In genomic region chr11:65500262-65501004, GRCh38 we compare ENCODE assay signal across 8 cellular contexts. TPM values are rescaled to one million over a fixed set of nuclear protein-coding genes. Genes with fewer than 3 reads are reported as not detected.
A peak's percentile ranks its signal among the peaks of the same experiment; 100 is the strongest.
DNase-seq lines count a peak whose midpoint lies in the region; ATAC-seq, FAIRE-seq and TF ChIP-seq lines count a peak whose summit lies in the region.

No MANE protein-coding gene starts in this region.

- peaks cover 91% of the 10 kb centered on the region for H3K79me2 ChIP-seq in mammary epithelial cell (ENCODE audit: insufficient read depth, low read length)

- no peaks in the 10 kb centered on the region for H3K4me1 ChIP-seq in NT2/D1 (ENCODE audit: insufficient read depth, insufficient read length)
- H3K4me1 ChIP-seq in mammary epithelial cell (ENCODE audit: insufficient read depth, low read length) = peaks cover 37% of the 10 kb centered on the region
- H3K4me1 ChIP-seq in right lobe of liver = peaks cover 0 to 41% (median 4%) of the 10 kb centered on the region in 4 donors
- H3K4me1 ChIP-seq in transverse colon = peaks cover 16 to 33% (median 31%) of the 10 kb centered on the region in 4 donors

- no peak for ATAC-seq in right lobe of liver

- no peak for FAIRE-seq in frontal cortex (lab: Jason Lieb, UNC)

- dilution Hi-C loops in mammary epithelial cell (cut with HindIII; ENCODE audit: low sequenced_read_pairs) = no loop called here

- H3K27me3 ChIP-seq in NT2/D1 (ENCODE audit: insufficient read depth, insufficient read length) (no peaks in the 10 kb centered on the region), mammary epithelial cell (ENCODE audit: insufficient read depth, low read length) (no peaks in the 10 kb centered on the region), right lobe of liver (no peaks in the 10 kb centered on the region), transverse colon (no peaks in the 10 kb centered on the region)

- H3K9me3 ChIP-seq in NT2/D1 (ENCODE audit: insufficient read depth, low read length) (no peaks in the 10 kb centered on the region), mammary epithelial cell (replicated peaks; ENCODE audit: insufficient read depth, low read length) (no peaks in the 10 kb centered on the region), right lobe of liver (no peaks in the 10 kb centered on the region), transverse colon (no peaks in the 10 kb centered on the region)

- TF ChIP-seq EP300 in transverse colon (IDR thresholded peaks at IDR 0.05; ENCODE audit: low read depth) = no peak

- H3K4me2 ChIP-seq in mammary epithelial cell (ENCODE audit: insufficient read depth, low read depth, low read length) = peak overlapping the region; percentile 86

- H2AFZ ChIP-seq in mammary epithelial cell (ENCODE audit: low read depth, low read length) = no peak overlapping the region

- H3K36me3 ChIP-seq in NT2/D1 (ENCODE audit: insufficient read depth, insufficient read length, low read length) = peaks cover 58% of the 10 kb centered on the region
- peaks cover 29% of the 10 kb centered on the region for H3K36me3 ChIP-seq in mammary epithelial cell (ENCODE audit: insufficient read depth, low read length)
- peaks cover 4 to 37% (median 26%) of the 10 kb centered on the region in 4 donors for H3K36me3 ChIP-seq in right lobe of liver
- H3K36me3 ChIP-seq in transverse colon = peaks cover 0 to 49% (median 22%) of the 10 kb centered on the region in 4 donors

- CTCF ChIA-PET in mammary epithelial cell (lab: Charles Lee; ENCODE audit: low non-redundant PET) = interaction anchor here (0.6 kb wide), 1 partner anchor 84 kb away, joined by 3 read pairs; no protein-coding TSS in a partner anchor

- H3K27ac ChIP-seq in mammary epithelial cell (ENCODE audit: insufficient read depth, low read depth, low read length) (peak overlapping the region; percentile 98), right lobe of liver (peak overlapping the region; percentile 99 to 100 (median 100)), transverse colon (peak overlapping the region; percentile 98 to 100 (median 99))

- intact Hi-C loops in mammary epithelial cell (cut with micrococcal nuclease) (no loop called here), right lobe of liver (cut with DNase I) (no loop called here), transverse colon (cut with DNase I; ENCODE audit: low total_unique reads) (no loop called here)

- peak overlapping the region; percentile 95 for H3K9ac ChIP-seq in NT2/D1 (ENCODE audit: insufficient read length, low read depth)
- peak overlapping the region; percentile 100 for H3K9ac ChIP-seq in mammary epithelial cell (ENCODE audit: insufficient read depth, low read length)

- TF ChIP-seq CTCF in mammary epithelial cell (conservative IDR thresholded peaks at IDR 0.05 in 1 of 2, IDR thresholded peaks at IDR 0.05 in 1 of 2; ENCODE audit: extremely low read depth in 1 of 2, insufficient read depth in 1 of 2, low read depth in 1 of 2, low read length in 2 of 2) (no peak), right lobe of liver (IDR thresholded peaks at IDR 0.05) (no peak), transverse colon (IDR thresholded peaks at IDR 0.05) (no peak)

- DNase-seq in SIG-M5 treated with dmso at 0.1 percent for 504 hours (lab: John Stamatoyannopoulos, UW; ENCODE audit: unreplicated experiment) = peak; percentile 62
- DNase-seq in SIG-M5 (lab: John Stamatoyannopoulos, UW) = no peak
- no peak for DNase-seq in NT2/D1 (ENCODE audit: low read depth, low spot score)
- peak; percentile 49 for DNase-seq in mammary epithelial cell
- peak in 1 of 3 donors; percentile 68 for DNase-seq in right lobe of liver
- peak; percentile 44 for DNase-seq in transverse colon
- no peak for DNase-seq in HK-2 (ENCODE audit: unreplicated experiment)
- no peak for DNase-seq in frontal cortex (ENCODE audit: low spot score in 2 of 2)

- H4K20me1 ChIP-seq in mammary epithelial cell (ENCODE audit: insufficient read depth, low read length) = peaks cover 50% of the 10 kb centered on the region

- peak overlapping the region; percentile 95 for H3K4me3 ChIP-seq in NT2/D1 (ENCODE audit: insufficient read length, low read depth)
- H3K4me3 ChIP-seq in mammary epithelial cell (replicated peaks in 1 of 3; ENCODE audit: insufficient read depth in 1 of 3, low read depth in 2 of 3, low read length in 3 of 3) = peak overlapping the region; percentile 75 to 99 (median 99)
- H3K4me3 ChIP-seq in right lobe of liver = peak overlapping the region; percentile 61 to 75 (median 67)
- H3K4me3 ChIP-seq in transverse colon = peak overlapping the region; percentile 74 to 93 (median 88)

- BruUV-seq in mammary epithelial cell (replicated peaks; lab: Mats Ljungman, UMichigan) = no TSS peak

- TF ChIP-seq POLR2A in right lobe of liver (IDR thresholded peaks at IDR 0.05) (peak; percentile 19), transverse colon (IDR thresholded peaks at IDR 0.05) (peak; percentile 76)

- WGBS in mammary epithelial cell (ENCODE audit: low coverage, missing lambda C conversion rate) = 2% methylated on average over 20 of the region's 20 CpGs
- under 1% methylated on average over 20 of the region's 20 CpGs for WGBS in right lobe of liver (ENCODE audit: insufficient coverage, low coverage, low lambda C conversion rate, missing lambda C conversion rate)
- 1% methylated on average over 15 to 20 of the region's 20 CpGs for WGBS in transverse colon (ENCODE audit: low coverage in 1 of 2), 2 donors

- in situ Hi-C loops in mammary epithelial cell (cut with MboI; ENCODE audit: low sequenced_read_pairs in 2 of 2) = loop anchor here (5.0 kb wide), 1 partner anchor 73 kb away; no protein-coding TSS in a partner anchor
- in situ Hi-C loops in transverse colon (cut with MboI; ENCODE audit: low pct_ligation_motif_present in 1 of 4, low pct_unique_long_range_greater_than_20kb in 1 of 4, low sequenced_read_pairs in 3 of 4) = loop anchor here in 2 of 4 donors (10.0 kb wide), 1 partner anchor 76 kb away; the partner anchor contains the start of gene NEAT1 (in 2 of the 2)

RNA-seq across cellular contexts. Expression of gene MALAT1, which starts 1.6 kb away (rescaled TPM):
- over 10,000 TPM in 1 of 2 donors, 1,000 to 10,000 TPM in 1; 9,320 to 20,636 TPM for total RNA-seq in mammary epithelial cell
- polyA plus RNA-seq in mammary epithelial cell = 211 TPM
- polyA minus RNA-seq in mammary epithelial cell = 7,117 TPM
- 1,000 to 10,000 TPM; 2,716 to 5,163 (median 3,933) TPM for total RNA-seq in right lobe of liver
- over 10,000 TPM; 17,948 to 48,028 (median 23,406) TPM for total RNA-seq in transverse colon
- total RNA-seq in frontal cortex = 6,549 TPM

RNA-seq across cellular contexts. Expression of gene SCYL1, which starts 24.4 kb away (rescaled TPM):
- total RNA-seq in mammary epithelial cell (10 to 100 TPM; 66.0 to 75.0 TPM), right lobe of liver (10 to 100 TPM; 51.3 to 82.3 (median 57.0) TPM), transverse colon (10 to 100 TPM; 41.0 to 78.4 (median 69.2) TPM), frontal cortex (39.1 TPM)
- 64.8 TPM for polyA plus RNA-seq in mammary epithelial cell
- polyA minus RNA-seq in mammary epithelial cell = 45.1 TPM

RNA-seq across cellular contexts. Expression of gene LTBP3, which starts 57.7 kb away (rescaled TPM):
- 10 to 100 TPM; 21.0 to 42.5 TPM for total RNA-seq in mammary epithelial cell
- 46.5 TPM for polyA plus RNA-seq in mammary epithelial cell
- 38.3 TPM for polyA minus RNA-seq in mammary epithelial cell
- total RNA-seq in right lobe of liver = 10 to 100 TPM; 26.6 to 94.1 (median 46.8) TPM
- total RNA-seq in transverse colon = 100 to 1,000 TPM in 2 of 4 donors, 10 to 100 TPM in 2; 48.7 to 467 (median 140) TPM
- total RNA-seq in frontal cortex = 17.5 TPM

Comparison
In these comparisons a context has a peak if more than half of its experiments do, and no peak if none do; other contexts are left out.
1. DNase-seq: peak in SIG-M5 treated with dmso at 0.1 percent for 504 hours (single experiment), mammary epithelial cell (single experiment) and transverse colon (single experiment); none in SIG-M5 (single experiment), NT2/D1 (single experiment), HK-2 (single experiment) and frontal cortex (0 of 2).
2. Peak in every context shown above with its lines, with median percentiles within 50 percentile points of each other: H3K4me3 ChIP-seq and H3K27ac ChIP-seq.